16 cellular contexts compared by ENCODE assay signal in genomic region chr3:128585189-128585588, GRCh38.
"Had no signal": no experiment of that assay in that cellular context is flagged by ENCODE, and none has a peak within 500 bp of the region (broad histone marks: within the 10 kb centered on the region; RNA-seq: fewer than 3 reads in every experiment).

No MANE protein-coding gene starts in this region.

- H3K4me3 ChIP-seq: breast epithelium, heart left ventricle, left lung, spleen, upper lobe of left lung had no signal

- DNase-seq: activated CD4-positive, alpha-beta T cell treated with anti-CD3 and anti-CD28 coated beads, Interleukin-2, amount 50 U/mL, for 4 hours; activated CD4-positive, CD25-positive, alpha-beta regulatory T cell treated with anti-CD3 and anti-CD28 coated beads, Interleukin-2, amount 50 U/mL, for 72 hours; activated gamma-delta T cell; activated naive CD8-positive, alpha-beta T cell treated with anti-CD3 and anti-CD28 coated beads, Interleukin-2, amount 10 ng/mL, durations not matched to agents 7 days and 5 days; activated T-cell treated with anti-CD3 and anti-CD28 coated beads, Interleukin-2, amount 50 U/mL, for 4 hours; heart left ventricle; islet precursor cell; nephron progenitor cell; spleen; stimulated activated CD4-positive, alpha-beta T cell treated with anti-CD3 and anti-CD28 coated beads, Interleukin-2, amount 100 ng/mL, for 24 hours; stimulated activated naive CD8-positive, alpha-beta T cell treated with anti-CD3 and anti-CD28 coated beads, Interleukin-15, Interleukin-2, amounts not matched to agents 100 U/mL and 50 U/mL, for 24 hours; upper lobe of left lung had no signal

- H3K4me1 ChIP-seq: breast epithelium, left lung had no signal

- H3K27ac Mint-ChIP-seq: activated naive CD8-positive, alpha-beta T cell treated with anti-CD3 and anti-CD28 coated beads, Interleukin-2, amount 10 ng/mL, durations not matched to agents 7 days and 5 days; memory B cell; nephron progenitor cell had no signal

- FAIRE-seq: endometrium had no signal

- H3K9me3 ChIP-seq: breast epithelium, left lung, upper lobe of left lung had no signal

- H3K27ac ChIP-seq: breast epithelium, heart left ventricle, left lung, spleen, upper lobe of left lung had no signal

- H3K27me3 ChIP-seq: breast epithelium, heart left ventricle, upper lobe of left lung had no signal

- H3K9me3 Mint-ChIP-seq: activated T-cell treated with anti-CD3 and anti-CD28 coated beads, Interleukin-2, amount 50 U/mL, for 4 hours; memory B cell had no signal

- H3K36me3 ChIP-seq: breast epithelium, heart left ventricle, left lung, spleen, upper lobe of left lung had no signal

- H3K4me1 Mint-ChIP-seq: memory B cell had no signal

- H3K4me3 Mint-ChIP-seq: activated naive CD8-positive, alpha-beta T cell treated with anti-CD3 and anti-CD28 coated beads, Interleukin-2, amount 10 ng/mL, durations not matched to agents 7 days and 5 days; activated T-cell treated with anti-CD3 and anti-CD28 coated beads, Interleukin-2, amount 50 U/mL, for 4 hours; memory B cell; nephron progenitor cell had no signal
